ENCODE assay signal across 8 cellular contexts in the genomic region with DNA sequence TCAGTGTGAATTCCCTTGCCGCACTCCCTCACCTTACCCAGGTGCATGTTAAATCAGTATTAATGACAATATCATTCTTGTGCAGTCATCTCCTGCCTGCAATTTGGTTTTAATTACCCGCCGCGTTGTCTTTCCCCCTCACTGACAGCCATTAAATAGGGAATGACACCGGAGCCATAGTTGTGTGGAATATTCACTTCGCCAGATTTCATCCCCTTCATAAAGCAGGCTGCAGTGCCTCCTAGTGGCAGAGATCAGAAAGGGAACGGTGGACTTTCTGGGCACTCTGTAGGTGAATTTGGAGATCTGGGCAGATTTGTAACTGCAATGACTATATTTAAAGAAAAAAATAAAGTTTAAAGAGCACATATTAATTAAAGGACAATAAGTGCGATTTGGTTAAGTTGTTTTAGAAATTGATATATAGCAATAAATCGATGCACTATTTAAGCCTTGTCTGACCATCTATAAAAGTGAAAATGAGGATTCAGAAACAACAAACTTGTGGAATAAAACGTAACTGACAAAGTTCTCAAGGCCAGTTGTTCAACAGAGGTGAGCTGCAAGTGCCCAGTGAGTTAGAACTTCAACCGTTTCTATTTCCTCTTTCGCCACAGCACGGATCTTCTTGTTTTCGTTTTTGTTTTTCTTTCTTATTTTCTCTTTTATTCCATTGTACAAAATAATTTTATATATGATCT.
A peak's percentile ranks its signal among the peaks of the same experiment; 100 is the strongest.
DNase-seq lines count a peak whose midpoint lies in the region; ATAC-seq and TF ChIP-seq lines count a peak whose summit lies in the region.

No MANE protein-coding gene starts in this region.

- H3K4me3 ChIP-seq in coronary artery (no peak overlapping the region), transverse colon (no peak overlapping the region)

- intact Hi-C loops in transverse colon (cut with DNase I; ENCODE audit: low total_unique reads), result no loop called here

- no peaks in the 10 kb centered on the region for H3K9me3 Mint-ChIP-seq in activated T-cell treated with anti-CD3 and anti-CD28 coated beads, Interleukin-2, amount 50 U/mL, for 4 hours

- no peaks in the 10 kb centered on the region for H3K36me3 ChIP-seq in transverse colon

- H3K36me3 Mint-ChIP-seq in activated T-cell treated with anti-CD3 and anti-CD28 coated beads, Interleukin-2, amount 50 U/mL, for 4 hours (ENCODE audit: insufficient read depth), result no peaks in the 10 kb centered on the region

- H3K4me3 Mint-ChIP-seq in activated T-cell treated with anti-CD3 and anti-CD28 coated beads, Interleukin-2, amount 50 U/mL, for 4 hours, result no peak overlapping the region

- peak; percentile 75 for TF ChIP-seq CTCF in coronary artery (IDR thresholded peaks at IDR 0.05)
- peak; percentile 75 to 85 (median 79) for TF ChIP-seq CTCF in transverse colon (IDR thresholded peaks at IDR 0.05)

- in situ Hi-C loops in SK-MEL-5 (cut with HindIII; ENCODE audit: low pct_unique_long_range_greater_than_20kb, low sequenced_read_pairs), result no loop called here
- in situ Hi-C loops in transverse colon (cut with MboI; ENCODE audit: low pct_ligation_motif_present in 1 of 4, low pct_unique_long_range_greater_than_20kb in 1 of 4, low sequenced_read_pairs in 3 of 4), result loop anchor here (10.0 to 25.0 kb wide), 4 partner anchors 873 to 1973 kb away; no protein-coding TSS in a partner anchor

- peak; percentile 56 for TF ChIP-seq RAD21 in Ishikawa (IDR thresholded peaks at IDR 0.05; ENCODE audit: low read depth)

- peaks cover 0 to 6% (median 0%) of the 10 kb centered on the region in 4 donors for H3K4me1 ChIP-seq in transverse colon

- 26 to 30% methylated on average over 12 to 14 of the region's 14 CpGs for WGBS in transverse colon (ENCODE audit: low coverage in 1 of 2), 2 donors

- no peak for TF ChIP-seq POLR2A in transverse colon (IDR thresholded peaks at IDR 0.05)

- H3K27me3 Mint-ChIP-seq in activated T-cell treated with anti-CD3 and anti-CD28 coated beads, Interleukin-2, amount 50 U/mL, for 4 hours (ENCODE audit: low read depth), result no peaks in the 10 kb centered on the region

- ATAC-seq in activated T-cell treated with anti-CD3 and anti-CD28 coated beads, Interleukin-2, amount 50 U/mL, for 4 hours, result no peak
- ATAC-seq in HG03457 (IDR thresholded peaks at IDR 0.05; ENCODE audit: unreplicated experiment), result no peak

- no peak overlapping the region for H3K27ac ChIP-seq in coronary artery
- no peak overlapping the region for H3K27ac ChIP-seq in transverse colon

- no peaks in the 10 kb centered on the region for H3K27me3 ChIP-seq in transverse colon

- no peaks in the 10 kb centered on the region for H3K9me3 ChIP-seq in transverse colon

- no peaks in the 10 kb centered on the region for H3K4me1 Mint-ChIP-seq in activated T-cell treated with anti-CD3 and anti-CD28 coated beads, Interleukin-2, amount 50 U/mL, for 4 hours (ENCODE audit: low read depth)

- DNase-seq in activated T-cell treated with anti-CD3 and anti-CD28 coated beads for 24 hours (ENCODE audit: low read depth), result peak; percentile 18
- DNase-seq in activated T-cell treated with anti-CD3 and anti-CD28 coated beads, Interleukin-2, amount 50 U/mL, for 4 hours, result no peak
- peak; percentile 70 for DNase-seq in SK-MEL-5 (ENCODE audit: low read depth, low spot score)
- no peak for DNase-seq in coronary artery (ENCODE audit: low spot score)
- peak; percentile 69 to 82 for DNase-seq in lung microvascular endothelial cell (ENCODE audit: low read depth in 2 of 2)
- peak; percentile 46 for DNase-seq in transverse colon

- TF ChIP-seq EP300 in Ishikawa (IDR thresholded peaks at IDR 0.05; ENCODE audit: borderline replicate concordance), result no peak
- TF ChIP-seq EP300 in transverse colon (IDR thresholded peaks at IDR 0.05; ENCODE audit: low read depth), result no peak

TF ChIP-seq in Ishikawa, 13 proteins besides CTCF, POLR2A, EP300 and RAD21:
- TF ChIP-seq TCF12 (IDR thresholded peaks at IDR 0.05; ENCODE audit: low read depth) (no peak), CEBPB (IDR thresholded peaks at IDR 0.05) (no peak), NFIC (IDR thresholded peaks at IDR 0.05) (no peak), EGR1 (IDR thresholded peaks at IDR 0.05) (no peak), TAF1 (IDR thresholded peaks at IDR 0.05; ENCODE audit: low read depth) (no peak), YY1 (IDR thresholded peaks at IDR 0.05; ENCODE audit: low read depth) (no peak), CREB1 (IDR thresholded peaks at IDR 0.05; ENCODE audit: low read depth) (no peak)
- TF ChIP-seq, protein P1, sequence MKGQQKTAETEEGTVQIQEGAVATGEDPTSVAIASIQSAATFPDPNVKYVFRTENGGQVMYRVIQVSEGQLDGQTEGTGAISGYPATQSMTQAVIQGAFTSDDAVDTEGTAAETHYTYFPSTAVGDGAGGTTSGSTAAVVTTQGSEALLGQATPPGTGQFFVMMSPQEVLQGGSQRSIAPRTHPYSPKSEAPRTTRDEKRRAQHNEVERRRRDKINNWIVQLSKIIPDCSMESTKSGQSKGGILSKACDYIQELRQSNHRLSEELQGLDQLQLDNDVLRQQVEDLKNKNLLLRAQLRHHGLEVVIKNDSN (IDR thresholded peaks at IDR 0.05), result no peak
- TF ChIP-seq, protein P2, sequence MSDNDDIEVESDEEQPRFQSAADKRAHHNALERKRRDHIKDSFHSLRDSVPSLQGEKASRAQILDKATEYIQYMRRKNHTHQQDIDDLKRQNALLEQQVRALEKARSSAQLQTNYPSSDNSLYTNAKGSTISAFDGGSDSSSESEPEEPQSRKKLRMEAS (IDR thresholded peaks at IDR 0.05), result no peak
- TF ChIP-seq, protein P3, sequence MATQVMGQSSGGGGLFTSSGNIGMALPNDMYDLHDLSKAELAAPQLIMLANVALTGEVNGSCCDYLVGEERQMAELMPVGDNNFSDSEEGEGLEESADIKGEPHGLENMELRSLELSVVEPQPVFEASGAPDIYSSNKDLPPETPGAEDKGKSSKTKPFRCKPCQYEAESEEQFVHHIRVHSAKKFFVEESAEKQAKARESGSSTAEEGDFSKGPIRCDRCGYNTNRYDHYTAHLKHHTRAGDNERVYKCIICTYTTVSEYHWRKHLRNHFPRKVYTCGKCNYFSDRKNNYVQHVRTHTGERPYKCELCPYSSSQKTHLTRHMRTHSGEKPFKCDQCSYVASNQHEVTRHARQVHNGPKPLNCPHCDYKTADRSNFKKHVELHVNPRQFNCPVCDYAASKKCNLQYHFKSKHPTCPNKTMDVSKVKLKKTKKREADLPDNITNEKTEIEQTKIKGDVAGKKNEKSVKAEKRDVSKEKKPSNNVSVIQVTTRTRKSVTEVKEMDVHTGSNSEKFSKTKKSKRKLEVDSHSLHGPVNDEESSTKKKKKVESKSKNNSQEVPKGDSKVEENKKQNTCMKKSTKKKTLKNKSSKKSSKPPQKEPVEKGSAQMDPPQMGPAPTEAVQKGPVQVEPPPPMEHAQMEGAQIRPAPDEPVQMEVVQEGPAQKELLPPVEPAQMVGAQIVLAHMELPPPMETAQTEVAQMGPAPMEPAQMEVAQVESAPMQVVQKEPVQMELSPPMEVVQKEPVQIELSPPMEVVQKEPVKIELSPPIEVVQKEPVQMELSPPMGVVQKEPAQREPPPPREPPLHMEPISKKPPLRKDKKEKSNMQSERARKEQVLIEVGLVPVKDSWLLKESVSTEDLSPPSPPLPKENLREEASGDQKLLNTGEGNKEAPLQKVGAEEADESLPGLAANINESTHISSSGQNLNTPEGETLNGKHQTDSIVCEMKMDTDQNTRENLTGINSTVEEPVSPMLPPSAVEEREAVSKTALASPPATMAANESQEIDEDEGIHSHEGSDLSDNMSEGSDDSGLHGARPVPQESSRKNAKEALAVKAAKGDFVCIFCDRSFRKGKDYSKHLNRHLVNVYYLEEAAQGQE (IDR thresholded peaks at IDR 0.05; ENCODE audit: low read depth), result no peak

Comparison
In these comparisons a context has a peak if more than half of its experiments do, and no peak if none do; other contexts are left out.
1. DNase-seq: peak in activated T-cell treated with anti-CD3 and anti-CD28 coated beads for 24 hours (single experiment), SK-MEL-5 (single experiment), lung microvascular endothelial cell (2 of 2) and transverse colon (single experiment); none in activated T-cell treated with anti-CD3 and anti-CD28 coated beads, Interleukin-2, amount 50 U/mL, for 4 hours (single experiment) and coronary artery (single experiment).